ENCODE assay signal across 14 cellular contexts in the genomic region with DNA sequence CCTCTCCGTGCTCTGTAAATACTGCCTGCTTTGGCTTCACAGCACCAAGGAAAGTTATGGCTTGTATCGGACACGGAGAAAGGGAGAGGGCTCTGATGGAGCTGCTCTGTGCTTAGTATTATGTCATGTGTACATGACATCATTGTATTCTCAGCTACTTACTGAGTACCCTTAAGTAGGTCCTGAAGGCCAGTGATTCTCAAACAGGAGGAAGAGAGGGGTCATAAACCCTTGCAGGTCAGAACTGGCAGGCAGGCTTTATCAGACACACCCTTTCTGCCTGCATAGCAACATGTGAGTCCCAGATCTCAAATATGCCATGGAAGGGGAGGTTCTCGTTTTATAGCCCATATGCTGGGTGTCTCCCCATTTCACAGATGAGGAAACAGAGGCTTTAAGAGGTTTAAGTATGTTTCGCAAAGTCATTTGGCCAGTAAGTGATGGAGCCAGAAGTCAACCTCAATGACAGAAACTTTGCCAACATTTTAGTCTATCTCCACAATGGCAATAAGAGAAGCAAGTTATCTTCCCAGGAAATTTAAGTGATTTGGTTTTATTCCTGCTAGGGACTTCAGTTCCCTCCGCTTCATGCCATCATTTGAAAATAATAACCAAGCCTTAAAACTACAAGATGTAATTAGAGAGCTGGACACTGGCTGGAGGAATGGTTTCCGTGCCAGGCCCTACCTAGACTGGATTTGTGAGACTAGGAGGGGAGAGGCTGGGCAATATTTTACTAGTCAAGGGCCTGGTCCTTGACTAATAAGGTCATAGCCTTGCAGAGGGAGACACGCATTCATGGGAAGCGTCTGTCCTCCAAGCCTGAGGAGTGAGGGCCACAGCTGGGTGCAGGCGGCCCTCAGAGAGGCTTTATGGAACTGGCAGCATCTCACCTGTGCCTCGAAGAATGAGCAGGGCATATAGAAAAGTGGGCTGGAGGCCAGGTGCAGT.
DNase-seq lines count a peak whose midpoint lies in the region; ATAC-seq and TF ChIP-seq lines count a peak whose summit lies in the region.
"Had no signal": no experiment of that assay in that cellular context is flagged by ENCODE, and none has a peak within 500 bp of the region (broad histone marks: within the 10 kb centered on the region; RNA-seq: fewer than 3 reads in every experiment).

No MANE protein-coding gene starts in this region.

- H3K27ac ChIP-seq in esophagus (ENCODE audit: low read depth in 2 of 2, low read length in 1 of 2): peak overlapping the region; percentile 38 to 79
- no peak overlapping the region for H3K27ac ChIP-seq in lower lobe of right lung
- no peak overlapping the region for H3K27ac ChIP-seq in upper lobe of right lung
- H3K27ac ChIP-seq: GM23248 had no signal

- H3K4me3 ChIP-seq in esophagus (ENCODE audit: low read depth in 1 of 2, low read length in 2 of 2) (no peak overlapping the region), lower lobe of right lung (no peak overlapping the region), upper lobe of right lung (no peak overlapping the region)
- H3K4me3 ChIP-seq: GM23248 had no signal

- no peaks in the 10 kb centered on the region for H3K27me3 Mint-ChIP-seq in natural killer cell treated with Interleukin-12 subunit alpha and Interleukin-12 subunit beta and Interleukin-15 and Interleukin-18, amount 100 ng/mL, for 72 hours
- no peaks in the 10 kb centered on the region for H3K27me3 Mint-ChIP-seq in natural killer cell (ENCODE audit: low read depth in 2 of 2)
- H3K27me3 Mint-ChIP-seq: B cell; CD4-positive, alpha-beta T cell had no signal

- no peak overlapping the region for H3K27ac Mint-ChIP-seq in natural killer cell treated with Interleukin-12 subunit alpha and Interleukin-12 subunit beta and Interleukin-15 and Interleukin-18, amount 100 ng/mL, for 72 hours
- no peak overlapping the region for H3K27ac Mint-ChIP-seq in natural killer cell
- H3K27ac Mint-ChIP-seq: B cell; CD4-positive, alpha-beta T cell had no signal

- WGBS in esophagus, 2 donors: 82 to 83% methylated on average over 11 of the region's 11 CpGs

- peak; percentile 5 for DNase-seq in natural killer cell treated with Interleukin-12 subunit alpha and Interleukin-12 subunit beta and Interleukin-15 and Interleukin-18, amount 100 ng/mL, for 72 hours (ENCODE audit: low spot score)
- DNase-seq in natural killer cell (no peak), lower lobe of right lung (no peak), upper lobe of right lung (no peak), Kasumi-1 (lab: John Stamatoyannopoulos, UW) (no peak)
- DNase-seq: C1 segment of cervical spinal cord; CD4-positive, alpha-beta T cell; DMS153; GM23248; H9 had no signal

- H3K36me3 ChIP-seq in esophagus (ENCODE audit: control insufficient read depth in 2 of 2, insufficient read depth in 2 of 2, low read length in 1 of 2) (no peaks in the 10 kb centered on the region), lower lobe of right lung (no peaks in the 10 kb centered on the region), upper lobe of right lung (no peaks in the 10 kb centered on the region)

- peaks cover 21% of the 10 kb centered on the region for H3K36me3 Mint-ChIP-seq in natural killer cell treated with Interleukin-12 subunit alpha and Interleukin-12 subunit beta and Interleukin-15 and Interleukin-18, amount 100 ng/mL, for 72 hours
- H3K36me3 Mint-ChIP-seq in natural killer cell: no peaks in the 10 kb centered on the region

- H3K4me1 Mint-ChIP-seq in natural killer cell treated with Interleukin-12 subunit alpha and Interleukin-12 subunit beta and Interleukin-15 and Interleukin-18, amount 100 ng/mL, for 72 hours (ENCODE audit: low read depth in 2 of 2): peaks cover 0 to 7% of the 10 kb centered on the region in 2 donors
- H3K4me1 Mint-ChIP-seq in natural killer cell: peaks cover 0 to 5% of the 10 kb centered on the region in 2 donors
- H3K4me1 Mint-ChIP-seq: H9 had no signal

- H3K4me3 Mint-ChIP-seq in natural killer cell treated with Interleukin-12 subunit alpha and Interleukin-12 subunit beta and Interleukin-15 and Interleukin-18, amount 100 ng/mL, for 72 hours: no peak overlapping the region
- no peak overlapping the region for H3K4me3 Mint-ChIP-seq in natural killer cell
- H3K4me3 Mint-ChIP-seq: B cell; CD4-positive, alpha-beta T cell; H9 had no signal

- intact Hi-C loops in natural killer cell (cut with micrococcal nuclease): no loop called here
- intact Hi-C loops in lower lobe of right lung (cut with DNase I): no loop called here
- intact Hi-C loops in upper lobe of right lung (cut with DNase I): loop anchor here (10.0 kb wide), 1 partner anchor 117 kb away; no protein-coding TSS in a partner anchor

- ATAC-seq in natural killer cell treated with Interleukin-12 subunit alpha and Interleukin-12 subunit beta and Interleukin-15 and Interleukin-18, amount 100 ng/mL, for 72 hours: no peak
- no peak for ATAC-seq in natural killer cell
- ATAC-seq in lower lobe of right lung: peak; percentile 18 to 75
- ATAC-seq in upper lobe of right lung: peak; percentile 67
- ATAC-seq in HG02623 (IDR thresholded peaks at IDR 0.05; ENCODE audit: unreplicated experiment): no peak
- no peak for ATAC-seq in GM21528 (IDR thresholded peaks at IDR 0.05; ENCODE audit: low FRiP score, unreplicated experiment)

- TF ChIP-seq CTCF in natural killer cell (IDR thresholded peaks at IDR 0.05) (no peak), lower lobe of right lung (IDR thresholded peaks at IDR 0.05) (no peak), upper lobe of right lung (IDR thresholded peaks at IDR 0.05) (no peak)

- H3K27me3 ChIP-seq in esophagus (ENCODE audit: control insufficient read depth in 1 of 2, insufficient read depth in 2 of 2, low read length in 2 of 2): no peaks in the 10 kb centered on the region
- H3K27me3 ChIP-seq in lower lobe of right lung (ENCODE audit: low read depth): no peaks in the 10 kb centered on the region
- no peaks in the 10 kb centered on the region for H3K27me3 ChIP-seq in upper lobe of right lung

- H3K9me3 ChIP-seq in esophagus (ENCODE audit: control insufficient read depth in 2 of 2, insufficient read depth in 1 of 2, low read depth in 1 of 2, low read length in 1 of 2) (no peaks in the 10 kb centered on the region), lower lobe of right lung (peaks cover 6% of the 10 kb centered on the region), upper lobe of right lung (no peaks in the 10 kb centered on the region)

- H3K4me1 ChIP-seq in esophagus (ENCODE audit: control insufficient read depth in 2 of 2, insufficient read depth in 2 of 2, low read length in 1 of 2) (peaks cover 1 to 13% of the 10 kb centered on the region in 2 donors), lower lobe of right lung (no peaks in the 10 kb centered on the region), upper lobe of right lung (no peaks in the 10 kb centered on the region)

- H3K9me3 Mint-ChIP-seq in natural killer cell treated with Interleukin-12 subunit alpha and Interleukin-12 subunit beta and Interleukin-15 and Interleukin-18, amount 100 ng/mL, for 72 hours: peaks cover 9% of the 10 kb centered on the region
- H3K9me3 Mint-ChIP-seq in natural killer cell: peaks cover 2 to 3% of the 10 kb centered on the region in 2 donors

Comparison
In these comparisons a context has a peak if more than half of its experiments do, and no peak if none do; other contexts are left out.
1. ATAC-seq: peak in lower lobe of right lung (2 of 2) and upper lobe of right lung (single experiment); none in natural killer cell treated with Interleukin-12 subunit alpha and Interleukin-12 subunit beta and Interleukin-15 and Interleukin-18, amount 100 ng/mL, for 72 hours (0 of 2), natural killer cell (0 of 3), HG02623 (single experiment) and GM21528 (single experiment).
2. H3K27ac ChIP-seq: peak in esophagus (2 of 2); none in lower lobe of right lung (single experiment) and upper lobe of right lung (single experiment).